ENCODE assay signal across 17 cellular contexts in the genomic region with DNA sequence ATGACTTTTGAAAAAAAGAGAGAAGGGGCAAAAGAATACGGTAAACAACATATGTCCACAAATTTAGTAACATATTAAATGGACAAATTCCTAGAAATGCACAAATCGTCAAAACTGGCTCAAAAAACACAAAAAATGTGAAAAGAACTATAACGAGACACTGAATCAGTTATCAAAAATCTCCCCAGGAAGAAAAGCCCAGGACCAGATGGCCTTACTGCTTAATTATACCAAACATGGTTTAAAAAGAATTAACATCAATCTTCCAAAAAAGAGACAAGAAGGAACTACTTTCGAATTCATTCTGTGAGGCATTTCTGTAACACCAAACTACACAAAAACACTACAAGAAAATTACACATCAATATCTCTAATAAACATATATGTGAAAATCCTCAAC.
"Had no signal": no experiment of that assay in that cellular context is flagged by ENCODE, and none has a peak within 500 bp of the region (broad histone marks: within the 10 kb centered on the region; RNA-seq: fewer than 3 reads in every experiment).

No MANE protein-coding gene starts in this region.

- H3K27ac ChIP-seq: epithelial cell of prostate, esophagus muscularis mucosa, gastroesophageal sphincter had no signal

- FAIRE-seq: kidney had no signal

- H3K4me3 Mint-ChIP-seq: immature natural killer cell, nephron had no signal

- H3K4me3 ChIP-seq: esophagus muscularis mucosa, gastroesophageal sphincter had no signal

- H3K9me3 Mint-ChIP-seq: immature natural killer cell had no signal

- DNase-seq: effector memory CD4-positive, alpha-beta T cell; glutamatergic neuron; immature natural killer cell; kidney; left cardiac atrium; mesendoderm; naive B cell; posterior cingulate gyrus; stimulated activated CD4-positive, alpha-beta T cell treated with anti-CD3 and anti-CD28 coated beads, Interleukin-2, amount 100 ng/mL, for 24 hours; stimulated activated CD4-positive, alpha-beta T cell treated with anti-CD3 and anti-CD28 coated beads, Interleukin-4, amount 100 ng/mL, for 4 hours; stimulated activated naive CD4-positive, alpha-beta T cell treated with Interleukin-2 at 50 U/mL for 16 hours; trophoblast cell had no signal

- H3K36me3 ChIP-seq: esophagus muscularis mucosa, gastroesophageal sphincter had no signal

- H3K27me3 ChIP-seq: esophagus muscularis mucosa, gastroesophageal sphincter had no signal

- H3K9me3 ChIP-seq: esophagus muscularis mucosa, gastroesophageal sphincter had no signal

- ATAC-seq: gastroesophageal sphincter, left cardiac atrium, sciatic nerve had no signal

- H3K27me3 Mint-ChIP-seq: naive B cell had no signal

- H3K27ac Mint-ChIP-seq: naive B cell, nephron had no signal
